Comparison of ENCODE assay signal across 15 cellular contexts in the genomic region with DNA sequence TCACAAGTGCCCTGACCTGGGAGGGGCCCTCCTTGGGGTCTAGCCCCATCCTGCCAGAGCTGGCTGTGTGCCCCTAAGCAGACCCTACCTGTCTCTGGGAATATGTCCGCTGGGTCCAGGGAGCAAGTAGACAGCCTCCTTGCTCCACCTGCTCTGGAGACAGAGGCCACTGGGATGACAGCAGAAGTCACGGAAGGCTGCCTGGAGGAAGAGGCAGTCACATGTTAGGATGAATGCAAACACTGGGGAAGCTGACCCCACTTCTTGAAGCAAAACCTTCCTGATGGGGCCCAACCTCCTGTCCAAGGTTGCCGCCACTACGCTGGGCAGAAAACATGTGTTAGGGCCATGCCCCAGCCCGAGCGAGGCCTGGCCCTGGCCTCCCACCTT. TPM values are rescaled to one million over a fixed set of nuclear protein-coding genes. Genes with fewer than 3 reads are reported as not detected.
DNase-seq lines count a peak whose midpoint lies in the region; ATAC-seq and TF ChIP-seq lines count a peak whose summit lies in the region.
"Had no signal": no experiment of that assay in that cellular context is flagged by ENCODE, and none has a peak within 500 bp of the region (broad histone marks: within the 10 kb centered on the region; RNA-seq: fewer than 3 reads in every experiment).

No MANE protein-coding gene starts in this region.

- H3K4me1 ChIP-seq in heart right ventricle (peaks cover 25 to 68% (median 62%) of the 10 kb centered on the region in 9 donors), mesenchymal stem cell (ENCODE audit: control insufficient read depth, insufficient read depth, low read depth, low read length) (peaks cover 63% of the 10 kb centered on the region), transverse colon (peaks cover 15 to 37% (median 28%) of the 10 kb centered on the region in 4 donors)

- H2BK120ac ChIP-seq in mesenchymal stem cell (ENCODE audit: low read depth, low read length), result no peak overlapping the region

- no peak overlapping the region for H2BK15ac ChIP-seq in mesenchymal stem cell (ENCODE audit: low read depth, poor library complexity, severe bottlenecking)

- no peak for TF ChIP-seq POLR2A in transverse colon (IDR thresholded peaks at IDR 0.05)

- H3K36me3 Mint-ChIP-seq in activated CD8-positive, alpha-beta T cell treated with anti-CD3 and anti-CD28 coated beads, Interleukin-2, amount 10 ng/mL, durations not matched to agents 7 days and 5 days (ENCODE audit: low read depth), result no peaks in the 10 kb centered on the region
- peaks cover 6% of the 10 kb centered on the region for H3K36me3 Mint-ChIP-seq in Calu3 (ENCODE audit: insufficient read depth, unreplicated experiment)

- H3K9ac ChIP-seq in mesenchymal stem cell (ENCODE audit: low read length), result peak overlapping the region; percentile 22

- peaks cover 0 to 5% (median 0%) of the 10 kb centered on the region in 7 donors for H3K27me3 ChIP-seq in heart right ventricle
- H3K27me3 ChIP-seq in mesenchymal stem cell (ENCODE audit: control insufficient read depth in 1 of 2, insufficient read depth in 1 of 2, low read length in 2 of 2), result peaks cover 0 to 33% of the 10 kb centered on the region in 2 experiments
- no peaks in the 10 kb centered on the region for H3K27me3 ChIP-seq in transverse colon
- H3K27me3 ChIP-seq: hepatocyte had no signal

- peak overlapping the region in 3 of 10 donors; percentile 5 to 14 (median 8) for H3K4me3 ChIP-seq in heart right ventricle
- H3K4me3 ChIP-seq in mesenchymal stem cell (ENCODE audit: insufficient read depth in 1 of 2, low read depth in 1 of 2, low read length in 2 of 2), result no peak overlapping the region
- H3K4me3 ChIP-seq in transverse colon, result no peak overlapping the region
- H3K4me3 ChIP-seq: esophagus muscularis mucosa, hepatocyte had no signal

- H3K27me3 Mint-ChIP-seq in activated CD8-positive, alpha-beta T cell treated with anti-CD3 and anti-CD28 coated beads, Interleukin-2, amount 10 ng/mL, durations not matched to agents 7 days and 5 days (ENCODE audit: low read depth), result no peaks in the 10 kb centered on the region
- H3K27me3 Mint-ChIP-seq in Calu3 (ENCODE audit: unreplicated experiment), result no peaks in the 10 kb centered on the region
- H3K27me3 Mint-ChIP-seq: stimulated activated naive CD8-positive, alpha-beta T cell treated with anti-CD3 and anti-CD28 coated beads, Interleukin-15, Interleukin-2, amounts not matched to agents 100 ng/mL and 50 ng/mL, for 24 hours had no signal

- H3K23ac ChIP-seq in mesenchymal stem cell (ENCODE audit: low read length in 2 of 2), result no peak overlapping the region

- no peak for ATAC-seq in heart right ventricle
- ATAC-seq in left ventricle myocardium superior, result no peak
- no peak for ATAC-seq in activated CD8-positive, alpha-beta T cell treated with anti-CD3 and anti-CD28 coated beads, Interleukin-2, amount 10 ng/mL, durations not matched to agents 7 days and 5 days

- H3K27ac ChIP-seq in heart right ventricle (peak overlapping the region in 8 of 10 donors; percentile 26 to 87 (median 56)), mesenchymal stem cell (ENCODE audit: low read length, poor library complexity, severe bottlenecking) (no peak overlapping the region), transverse colon (peak overlapping the region in 3 of 4 donors; percentile 41 to 65 (median 44))
- H3K27ac ChIP-seq: hepatocyte had no signal

- no peak overlapping the region for H3K4ac ChIP-seq in mesenchymal stem cell (ENCODE audit: low read depth in 1 of 2, low read length in 2 of 2)

- H3K4me2 ChIP-seq in mesenchymal stem cell (ENCODE audit: low read length, poor library complexity, severe bottlenecking), result no peak overlapping the region
- H3K4me2 ChIP-seq: hepatocyte had no signal

- in situ Hi-C loops in transverse colon (cut with MboI; ENCODE audit: low pct_ligation_motif_present in 1 of 4, low pct_unique_long_range_greater_than_20kb in 1 of 4, low sequenced_read_pairs in 3 of 4), result no loop called here

- TF ChIP-seq CTCF in heart right ventricle (IDR thresholded peaks at IDR 0.05), result no peak
- no peak for TF ChIP-seq CTCF in transverse colon (IDR thresholded peaks at IDR 0.05)
- TF ChIP-seq CTCF in Calu3 (IDR thresholded peaks at IDR 0.05; ENCODE audit: unreplicated experiment), result no peak

- no peak for TF ChIP-seq EP300 in transverse colon (IDR thresholded peaks at IDR 0.05; ENCODE audit: low read depth)

- H4K91ac ChIP-seq in mesenchymal stem cell (ENCODE audit: low read length), result no peak overlapping the region

- CTCF ChIA-PET in activated CD8-positive, alpha-beta T cell treated with anti-CD3 and anti-CD28 coated beads, Interleukin-2, amount 10 ng/mL, durations not matched to agents 7 days and 5 days (lab: Charles Lee), result no interaction called here
- CTCF ChIA-PET in Calu3 (lab: Charles Lee), result interaction anchor here (1.2 to 1.3 kb wide), 2 partner anchors 8 to 10 kb away, joined by 4 read pairs; no protein-coding TSS in a partner anchor

- intact Hi-C loops in heart right ventricle (cut with DNase I), result no loop called here
- intact Hi-C loops in left ventricle myocardium superior (cut with micrococcal nuclease), result no loop called here
- intact Hi-C loops in transverse colon (cut with DNase I; ENCODE audit: low total_unique reads), result no loop called here
- intact Hi-C loops in Calu3 (cut with micrococcal nuclease; ENCODE audit: unreplicated experiment), result no loop called here

- no peak overlapping the region for H2AFZ ChIP-seq in mesenchymal stem cell (ENCODE audit: low read depth, low read length)
- H2AFZ ChIP-seq: hepatocyte had no signal

- POLR2A ChIA-PET in activated CD8-positive, alpha-beta T cell treated with anti-CD3 and anti-CD28 coated beads, Interleukin-2, amount 10 ng/mL, durations not matched to agents 7 days and 5 days (lab: Charles Lee), result interaction anchor here (1.3 to 4.4 kb wide), 3 partner anchors 9 to 21 kb away, joined by 5 to 57 read pairs (median 8); partner anchors contain the start of gene LFNG

- no peaks in the 10 kb centered on the region for H3K9me3 Mint-ChIP-seq in activated CD8-positive, alpha-beta T cell treated with anti-CD3 and anti-CD28 coated beads, Interleukin-2, amount 10 ng/mL, durations not matched to agents 7 days and 5 days (ENCODE audit: insufficient read depth)
- H3K9me3 Mint-ChIP-seq in Calu3 (ENCODE audit: low read depth, unreplicated experiment), result no peaks in the 10 kb centered on the region
- H3K9me3 Mint-ChIP-seq: stimulated activated naive CD8-positive, alpha-beta T cell treated with anti-CD3 and anti-CD28 coated beads, Interleukin-15, Interleukin-2, amounts not matched to agents 100 ng/mL and 50 ng/mL, for 24 hours had no signal

- peak overlapping the region; percentile 38 for H2AK5ac ChIP-seq in mesenchymal stem cell (ENCODE audit: low read length, severe bottlenecking)

- no peak overlapping the region for H2BK5ac ChIP-seq in mesenchymal stem cell (ENCODE audit: low read depth, low read length, poor library complexity, severe bottlenecking)

- H4K8ac ChIP-seq in mesenchymal stem cell (ENCODE audit: low read length), result no peak overlapping the region

- H3K4me1 Mint-ChIP-seq in activated CD8-positive, alpha-beta T cell treated with anti-CD3 and anti-CD28 coated beads, Interleukin-2, amount 10 ng/mL, durations not matched to agents 7 days and 5 days (ENCODE audit: low read depth), result peaks cover 58% of the 10 kb centered on the region
- peaks cover 34% of the 10 kb centered on the region for H3K4me1 Mint-ChIP-seq in Calu3 (ENCODE audit: low read depth, unreplicated experiment)

- no peak overlapping the region for H3K18ac ChIP-seq in mesenchymal stem cell (ENCODE audit: low read depth in 1 of 2, low read length in 2 of 2)

- no peaks in the 10 kb centered on the region for H3K9me3 ChIP-seq in heart right ventricle
- no peaks in the 10 kb centered on the region for H3K9me3 ChIP-seq in mesenchymal stem cell (ENCODE audit: control insufficient read depth, low read length)
- no peaks in the 10 kb centered on the region for H3K9me3 ChIP-seq in transverse colon
- H3K9me3 ChIP-seq: esophagus muscularis mucosa had no signal

- H3K4me3 Mint-ChIP-seq in activated CD8-positive, alpha-beta T cell treated with anti-CD3 and anti-CD28 coated beads, Interleukin-2, amount 10 ng/mL, durations not matched to agents 7 days and 5 days, result peak overlapping the region; percentile 70
- H3K4me3 Mint-ChIP-seq in Calu3 (ENCODE audit: low read depth, unreplicated experiment), result no peak overlapping the region

- BruUV-seq in Calu3 (replicated peaks; lab: Mats Ljungman, UMichigan), result no TSS peak

- H2BK12ac ChIP-seq in mesenchymal stem cell (ENCODE audit: low read length in 2 of 2), result no peak overlapping the region

- DNase-seq in heart right ventricle (no peak), left ventricle myocardium superior (no peak), mesenchymal stem cell (no peak), transverse colon (no peak), AG08395 (ENCODE audit: low spot score) (no peak), Calu3 (no peak)
- no peak for DNase-seq in activated CD8-positive, alpha-beta T cell treated with anti-CD3 and anti-CD28 coated beads, Interleukin-2, amount 10 ng/mL, durations not matched to agents 7 days and 5 days
- DNase-seq in activated naive CD4-positive, alpha-beta T cell treated with anti-CD3 and anti-CD28 coated beads, Interleukin-2, amount 50 U/mL, for 16 hours, result no peak
- DNase-seq: anterior cingulate cortex, Karpas-422, NCI-H524 had no signal

- H3K27ac Mint-ChIP-seq in activated CD8-positive, alpha-beta T cell treated with anti-CD3 and anti-CD28 coated beads, Interleukin-2, amount 10 ng/mL, durations not matched to agents 7 days and 5 days, result peak overlapping the region; percentile 92
- H3K27ac Mint-ChIP-seq in Calu3 (ENCODE audit: unreplicated experiment), result no peak overlapping the region

- WGBS in heart right ventricle, 2 donors, result 55 to 86% methylated on average over 6 of the region's 6 CpGs
- 98% methylated on average over 6 of the region's 6 CpGs for WGBS in mesenchymal stem cell
- 95% methylated on average over 6 of the region's 6 CpGs; no CpG with 5 or more reads in 1 of the 2 donors for WGBS in transverse colon (ENCODE audit: low coverage in 1 of 2), 2 donors

- no peaks in the 10 kb centered on the region for H3K36me3 ChIP-seq in heart right ventricle
- no peaks in the 10 kb centered on the region for H3K36me3 ChIP-seq in mesenchymal stem cell (ENCODE audit: control insufficient read depth in 1 of 2, insufficient read depth in 2 of 2, low read depth in 1 of 2, low read length in 2 of 2)
- H3K36me3 ChIP-seq in transverse colon, result no peaks in the 10 kb centered on the region
- H3K36me3 ChIP-seq: esophagus muscularis mucosa had no signal

- no peak overlapping the region for H3K14ac ChIP-seq in mesenchymal stem cell (ENCODE audit: low read length in 2 of 2)

- no peaks in the 10 kb centered on the region for H3K79me1 ChIP-seq in mesenchymal stem cell (replicated peaks; ENCODE audit: low read length, poor library complexity, severe bottlenecking)

RNA-seq across cellular contexts. Expression of gene LFNG, which starts 11.7 kb away (rescaled TPM):
- total RNA-seq in heart right ventricle, result 10 to 100 TPM in 4 of 10 donors, 1 to 10 TPM in 6; 2.4 to 11.8 (median 9.0) TPM
- 10 to 100 TPM in 1 of 2 donors, 1 to 10 TPM in 1; 7.2 to 10.8 TPM for polyA plus RNA-seq in heart right ventricle
- 6.4 TPM for total RNA-seq in left ventricle myocardium superior
- 100 to 1,000 TPM; 134 to 136 TPM for total RNA-seq in activated CD8-positive, alpha-beta T cell treated with anti-CD3 and anti-CD28 coated beads, Interleukin-2, amount 10 ng/mL, durations not matched to agents 7 days and 5 days
- polyA plus RNA-seq in mesenchymal stem cell (2013, experiment 1 of 2), result 0.22 TPM
- 0.21 TPM for polyA plus RNA-seq in mesenchymal stem cell (2013, experiment 2 of 2)
- total RNA-seq in transverse colon, result 100 to 1,000 TPM in 2 of 4 donors, 10 to 100 TPM in 2; 17.9 to 162 (median 80.6) TPM
- 46.8 and 59.1 TPM in 2 replicates for total RNA-seq in Calu3 (2022)

RNA-seq across cellular contexts. Expression of gene GRIFIN, which starts 31.7 kb away (rescaled TPM):
- total RNA-seq in heart right ventricle, result not detected
- not detected for polyA plus RNA-seq in heart right ventricle
- not detected for total RNA-seq in left ventricle myocardium superior
- total RNA-seq in activated CD8-positive, alpha-beta T cell treated with anti-CD3 and anti-CD28 coated beads, Interleukin-2, amount 10 ng/mL, durations not matched to agents 7 days and 5 days, result not detected
- polyA plus RNA-seq in mesenchymal stem cell (2013, experiment 1 of 2), result not detected
- polyA plus RNA-seq in mesenchymal stem cell (2013, experiment 2 of 2), result not detected
- not detected for total RNA-seq in transverse colon
- not detected in 2 replicates for total RNA-seq in Calu3 (2022)
- total RNA-seq: esophagus muscularis mucosa, H4, hepatocyte had no signal
- polyA plus RNA-seq: hepatocyte had no signal

RNA-seq across cellular contexts. Expression of gene BRAT1, which starts 47.4 kb away (rescaled TPM):
- total RNA-seq in heart right ventricle (10 to 100 TPM; 10.6 to 18.2 (median 12.8) TPM), left ventricle myocardium superior (16.5 TPM), transverse colon (100 to 1,000 TPM in 1 of 4 donors, 10 to 100 TPM in 3; 31.7 to 120 (median 40.4) TPM), Calu3 (2022) (56.2 and 59.6 TPM in 2 replicates)
- 10 to 100 TPM; 16.8 to 22.8 TPM for polyA plus RNA-seq in heart right ventricle
- total RNA-seq in activated CD8-positive, alpha-beta T cell treated with anti-CD3 and anti-CD28 coated beads, Interleukin-2, amount 10 ng/mL, durations not matched to agents 7 days and 5 days, result 10 to 100 TPM; 39.4 to 40.7 TPM
- 10.5 TPM for polyA plus RNA-seq in mesenchymal stem cell (2013, experiment 1 of 2)
- 10.6 TPM for polyA plus RNA-seq in mesenchymal stem cell (2013, experiment 2 of 2)

RNA-seq across cellular contexts. Expression of gene IQCE, which starts 50.9 kb away (rescaled TPM):
- total RNA-seq in heart right ventricle, result 10 to 100 TPM in 4 of 10 donors, 1 to 10 TPM in 6; 7.8 to 13.8 (median 9.4) TPM
- polyA plus RNA-seq in heart right ventricle, result 1 to 10 TPM; 4.2 to 5.0 TPM
- total RNA-seq in left ventricle myocardium superior, result 11.9 TPM
- 10 to 100 TPM; 11.6 to 12.4 TPM for total RNA-seq in activated CD8-positive, alpha-beta T cell treated with anti-CD3 and anti-CD28 coated beads, Interleukin-2, amount 10 ng/mL, durations not matched to agents 7 days and 5 days
- polyA plus RNA-seq in mesenchymal stem cell (2013, experiment 1 of 2), result 10.2 TPM
- 10.0 TPM for polyA plus RNA-seq in mesenchymal stem cell (2013, experiment 2 of 2)
- 100 to 1,000 TPM in 1 of 4 donors, 10 to 100 TPM in 3; 27.2 to 187 (median 55.5) TPM for total RNA-seq in transverse colon
- total RNA-seq in Calu3 (2022), result 94.8 and 96.4 TPM in 2 replicates
